In the genomic region with DNA sequence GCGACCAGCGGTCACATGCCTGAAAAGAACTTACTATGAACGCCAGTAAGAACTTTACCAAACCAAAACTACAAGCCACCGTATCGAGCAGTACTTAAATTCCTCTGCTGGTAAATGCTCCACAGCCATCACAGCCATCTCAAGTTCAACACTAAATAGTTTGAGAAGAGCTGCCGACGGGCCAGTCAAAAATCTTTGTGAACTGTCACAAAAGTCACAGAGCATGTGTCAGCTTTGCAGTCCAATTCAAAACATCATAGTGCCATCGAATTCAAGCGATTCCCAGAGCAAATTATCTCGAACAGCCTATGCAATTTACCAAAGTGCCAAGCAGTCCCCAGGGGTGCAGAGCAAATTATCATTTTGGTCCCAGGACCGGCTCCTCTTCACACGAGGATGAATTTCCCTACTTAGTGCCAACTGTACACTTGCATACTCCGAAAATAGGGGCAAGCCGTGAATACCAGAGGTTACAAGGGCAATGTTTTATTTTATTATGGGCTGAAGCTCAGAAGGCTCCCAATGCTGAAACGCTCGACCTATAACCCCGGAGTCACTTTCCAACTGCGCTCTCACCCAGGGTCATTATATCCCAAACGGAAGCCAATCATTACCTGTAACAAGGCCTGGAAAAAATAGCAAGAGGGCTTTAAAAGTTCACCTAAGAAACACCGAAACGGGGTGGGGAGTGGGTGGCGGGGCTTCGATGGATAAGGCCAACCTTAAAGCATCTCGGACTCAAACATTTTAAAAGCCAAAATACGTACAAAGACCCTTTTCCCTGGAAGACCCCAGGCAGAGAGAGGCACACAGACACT, we compare ENCODE assay signal across 8 cellular contexts. TPM values are rescaled to one million over a fixed set of nuclear protein-coding genes. Genes with fewer than 3 reads are reported as not detected.
DNase-seq lines count a peak whose midpoint lies in the region; ATAC-seq and TF ChIP-seq lines count a peak whose summit lies in the region.

No MANE protein-coding gene starts in this region.

- in situ Hi-C loops in ACHN (cut with HindIII; ENCODE audit: low pct_ligation_motif_present, low pct_unique_long_range_greater_than_20kb, low sequenced_read_pairs): no loop called here

- peaks cover 3% of the 10 kb centered on the region for H3K9me3 Mint-ChIP-seq in mesothelial cell of epicardium

- H3K4me3 ChIP-seq in ectodermal cell (ENCODE audit: insufficient read depth, low read depth, low read length): peak overlapping the region; percentile 73
- H3K4me3 ChIP-seq in aorta (ENCODE audit: low read length in 2 of 2): peak overlapping the region; percentile 55 to 82

- H3K4me1 Mint-ChIP-seq in mesothelial cell of epicardium: peaks cover 29% of the 10 kb centered on the region

- peak; percentile 39 for DNase-seq in ACHN
- DNase-seq in GM10266 (ENCODE audit: extremely low spot score): peak; percentile 27
- peak; percentile 51 for DNase-seq in RPMI8226
- no peak for DNase-seq in mesothelial cell of epicardium (ENCODE audit: low spot score in 2 of 2, unreplicated experiment in 2 of 2)
- peak in 1 of 2 donors; percentile 30 for DNase-seq in aorta
- DNase-seq in NCI-H446 treated with DMSO at 0.1 percent for 48 hours (lab: John Stamatoyannopoulos, UW): no peak
- no peak for DNase-seq in NCI-H187 (lab: John Stamatoyannopoulos, UW)

- 2% methylated on average over 25 of the region's 25 CpGs for WGBS in ectodermal cell, 2 experiments
- 0 to 1% methylated on average over 25 of the region's 25 CpGs for WGBS in aorta, 2 donors

- no peak for ATAC-seq in aorta (ENCODE audit: low FRiP score)

- H3K4me3 Mint-ChIP-seq in mesothelial cell of epicardium: peak overlapping the region; percentile 92

- H3K27ac Mint-ChIP-seq in mesothelial cell of epicardium: peak overlapping the region; percentile 100

- H3K4me1 ChIP-seq in ectodermal cell (ENCODE audit: control insufficient read depth, insufficient read depth, low read length) (peaks cover 13% of the 10 kb centered on the region), aorta (ENCODE audit: control insufficient read depth in 1 of 2, insufficient read depth in 2 of 2, low read length in 2 of 2) (no peaks in the 10 kb centered on the region)

- intact Hi-C loops in aorta (cut with DNase I): loop anchor here (5.0 to 10.0 kb wide), 3 partner anchors 59 to 81 kb away; no protein-coding TSS in a partner anchor

- H3K27me3 ChIP-seq in ectodermal cell (ENCODE audit: control insufficient read depth, insufficient read depth, low read length, poor library complexity, severe bottlenecking) (no peaks in the 10 kb centered on the region), aorta (ENCODE audit: control insufficient read depth in 1 of 2, insufficient read depth in 2 of 2, low read length in 1 of 2) (no peaks in the 10 kb centered on the region)

- H3K36me3 ChIP-seq in ectodermal cell (ENCODE audit: control insufficient read depth, insufficient read depth, low read length): no peaks in the 10 kb centered on the region
- H3K36me3 ChIP-seq in aorta (ENCODE audit: control insufficient read depth in 1 of 2, insufficient read depth in 2 of 2, low read length in 1 of 2): no peaks in the 10 kb centered on the region

- TF ChIP-seq CTCF in GM10266 (IDR thresholded peaks at IDR 0.05; ENCODE audit: control insufficient read depth, insufficient read depth, low read depth, missing control alignments) (no peak), mesothelial cell of epicardium (IDR thresholded peaks at IDR 0.05; ENCODE audit: unreplicated experiment) (no peak)

- H3K27ac ChIP-seq in ectodermal cell (ENCODE audit: insufficient read depth, low read depth, low read length, poor library complexity, severe bottlenecking) (peak overlapping the region; percentile 100), aorta (ENCODE audit: low read depth in 1 of 2, low read length in 2 of 2) (peak overlapping the region; percentile 50 to 100)

- no peaks in the 10 kb centered on the region for H3K27me3 Mint-ChIP-seq in mesothelial cell of epicardium (ENCODE audit: low read depth)

- peaks cover 2% of the 10 kb centered on the region for H3K36me3 Mint-ChIP-seq in mesothelial cell of epicardium

- H3K9me3 ChIP-seq in ectodermal cell (ENCODE audit: control insufficient read depth, low read length) (no peaks in the 10 kb centered on the region), aorta (ENCODE audit: control insufficient read depth, low read length) (no peaks in the 10 kb centered on the region)

RNA-seq across cellular contexts. Expression of a gene that starts 1.1 kb away (rescaled TPM):
- polyA plus RNA-seq in ectodermal cell (2013, experiment 1 of 4): 38.5 TPM
- 40.8 TPM for polyA plus RNA-seq in ectodermal cell (2013, experiment 2 of 4)
- 30.3 TPM for polyA plus RNA-seq in ectodermal cell (2013, experiment 3 of 4)
- 38.6 TPM for polyA plus RNA-seq in ectodermal cell (2013, experiment 4 of 4)
- total RNA-seq in mesothelial cell of epicardium: 72.9 to 77.4 TPM (median 75.3 TPM) in 3 replicates
- total RNA-seq in aorta: 10 to 100 TPM; 36.5 to 57.0 TPM
- 10 to 100 TPM in 1 of 2 donors, 1 to 10 TPM in 1; 5.4 to 14.5 TPM for polyA plus RNA-seq in aorta

Comparison
In these comparisons a context has a peak if more than half of its experiments do, and no peak if none do; other contexts are left out.
1. DNase-seq: peak in ACHN (single experiment), GM10266 (single experiment) and RPMI8226 (single experiment); none in mesothelial cell of epicardium (0 of 2), NCI-H446 treated with DMSO at 0.1 percent for 48 hours (single experiment) and NCI-H187 (0 of 2).